Comparison of ENCODE assay signal across 12 cellular contexts in the genomic region with DNA sequence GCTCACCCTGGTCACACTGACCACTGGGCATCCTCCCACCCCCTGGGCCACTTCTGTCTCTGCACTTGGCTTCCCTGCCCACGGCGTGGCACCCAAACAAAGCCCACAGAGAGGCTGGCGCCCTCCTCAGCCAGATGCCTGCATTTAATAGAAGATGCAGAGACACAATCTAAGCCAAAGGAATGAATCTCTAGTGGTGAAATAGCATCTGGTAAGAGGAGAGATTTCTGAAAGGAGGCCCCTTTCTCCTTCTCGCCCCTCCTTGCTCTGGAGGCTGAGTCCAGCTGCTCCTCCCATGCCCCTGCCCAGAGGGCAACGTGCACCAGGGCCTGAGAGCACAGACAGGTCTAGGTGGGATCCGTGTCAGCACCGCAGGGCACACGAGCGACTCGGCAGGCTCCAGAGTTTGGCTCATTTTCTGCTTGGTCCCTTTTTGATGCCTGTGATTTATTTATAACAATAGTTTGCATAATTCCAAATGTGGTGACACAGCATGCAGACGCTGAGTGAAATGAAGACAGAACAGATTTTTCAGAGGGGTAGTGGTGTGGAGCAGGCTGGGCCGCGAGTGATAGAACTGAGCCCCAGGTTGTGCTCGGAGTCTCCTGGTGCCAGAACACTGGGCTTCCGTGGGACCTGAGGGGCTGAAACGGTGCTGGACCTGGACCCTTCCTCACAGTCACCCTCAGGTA.
DNase-seq lines count a peak whose midpoint lies in the region; ATAC-seq lines count a peak whose summit lies in the region.
"Had no signal": no experiment of that assay in that cellular context is flagged by ENCODE, and none has a peak within 500 bp of the region (broad histone marks: within the 10 kb centered on the region; RNA-seq: fewer than 3 reads in every experiment).

No MANE protein-coding gene starts in this region.

- H3K4me3 Mint-ChIP-seq in activated CD4-positive, alpha-beta memory T cell treated with anti-CD3 and anti-CD28 coated beads for 36 hours: no peak overlapping the region
- no peak overlapping the region for H3K4me3 Mint-ChIP-seq in natural killer cell treated with Interleukin-12 subunit alpha and Interleukin-12 subunit beta and Interleukin-15 and Interleukin-18, amount 100 ng/mL, for 72 hours

- no peak overlapping the region for H3K27ac Mint-ChIP-seq in activated CD4-positive, alpha-beta memory T cell treated with anti-CD3 and anti-CD28 coated beads for 36 hours
- no peak overlapping the region for H3K27ac Mint-ChIP-seq in natural killer cell treated with Interleukin-12 subunit alpha and Interleukin-12 subunit beta and Interleukin-15 and Interleukin-18, amount 100 ng/mL, for 72 hours

- DNase-seq in D341Med (ENCODE audit: low spot score) (peak; percentile 46), NCI-H345 treated with DMSO at 0.1 percent for 48 hours (lab: John Stamatoyannopoulos, UW; ENCODE audit: unreplicated experiment) (no peak), ecto neural progenitor cell (ENCODE audit: low spot score) (no peak), NCI-H526 (lab: John Stamatoyannopoulos, UW) (no peak)
- peak; percentile 7 for DNase-seq in activated CD4-positive, alpha-beta memory T cell treated with anti-CD3 and anti-CD28 coated beads for 36 hours
- peak; percentile 32 for DNase-seq in natural killer cell treated with Interleukin-12 subunit alpha and Interleukin-12 subunit beta and Interleukin-15 and Interleukin-18, amount 100 ng/mL, for 72 hours (ENCODE audit: low spot score)
- DNase-seq: activated CD4-positive, alpha-beta T cell treated with anti-CD3 and anti-CD28 coated beads, Interleukin-2, amount 50 U/mL, for 48 hours; MG63; NCI-H510A; occipital lobe had no signal

- POLR2A ChIA-PET in activated CD4-positive, alpha-beta memory T cell treated with anti-CD3 and anti-CD28 coated beads for 36 hours (lab: Charles Lee): no interaction called here

- intact Hi-C loops in activated CD4-positive, alpha-beta memory T cell treated with anti-CD3 and anti-CD28 coated beads for 36 hours (cut with micrococcal nuclease): no loop called here

- H3K27me3 Mint-ChIP-seq in activated CD4-positive, alpha-beta memory T cell treated with anti-CD3 and anti-CD28 coated beads for 36 hours: peaks cover 6% of the 10 kb centered on the region
- peaks cover 1 to 3% of the 10 kb centered on the region in 2 donors for H3K27me3 Mint-ChIP-seq in natural killer cell treated with Interleukin-12 subunit alpha and Interleukin-12 subunit beta and Interleukin-15 and Interleukin-18, amount 100 ng/mL, for 72 hours

- CTCF ChIA-PET in activated CD4-positive, alpha-beta memory T cell treated with anti-CD3 and anti-CD28 coated beads for 36 hours (lab: Charles Lee): no interaction called here

- no peaks in the 10 kb centered on the region for H3K9me3 Mint-ChIP-seq in activated CD4-positive, alpha-beta memory T cell treated with anti-CD3 and anti-CD28 coated beads for 36 hours
- no peaks in the 10 kb centered on the region for H3K9me3 Mint-ChIP-seq in natural killer cell treated with Interleukin-12 subunit alpha and Interleukin-12 subunit beta and Interleukin-15 and Interleukin-18, amount 100 ng/mL, for 72 hours

- H3K36me3 Mint-ChIP-seq in activated CD4-positive, alpha-beta memory T cell treated with anti-CD3 and anti-CD28 coated beads for 36 hours: no peaks in the 10 kb centered on the region
- H3K36me3 Mint-ChIP-seq in natural killer cell treated with Interleukin-12 subunit alpha and Interleukin-12 subunit beta and Interleukin-15 and Interleukin-18, amount 100 ng/mL, for 72 hours: no peaks in the 10 kb centered on the region

- no peaks in the 10 kb centered on the region for H3K4me1 Mint-ChIP-seq in activated CD4-positive, alpha-beta memory T cell treated with anti-CD3 and anti-CD28 coated beads for 36 hours (ENCODE audit: low read depth)
- peaks cover 0 to 8% of the 10 kb centered on the region in 2 donors for H3K4me1 Mint-ChIP-seq in natural killer cell treated with Interleukin-12 subunit alpha and Interleukin-12 subunit beta and Interleukin-15 and Interleukin-18, amount 100 ng/mL, for 72 hours (ENCODE audit: low read depth in 2 of 2)

- peak; percentile 8 for ATAC-seq in GM21381 (IDR thresholded peaks at IDR 0.05; ENCODE audit: unreplicated experiment)
- ATAC-seq in natural killer cell treated with Interleukin-12 subunit alpha and Interleukin-12 subunit beta and Interleukin-15 and Interleukin-18, amount 100 ng/mL, for 72 hours: no peak
- ATAC-seq: left colon had no signal

Comparison
In these comparisons a context has a peak if more than half of its experiments do, and no peak if none do; other contexts are left out.
1. DNase-seq: peak in D341Med (single experiment), activated CD4-positive, alpha-beta memory T cell treated with anti-CD3 and anti-CD28 coated beads for 36 hours (single experiment) and natural killer cell treated with Interleukin-12 subunit alpha and Interleukin-12 subunit beta and Interleukin-15 and Interleukin-18, amount 100 ng/mL, for 72 hours (single experiment); none in NCI-H345 treated with DMSO at 0.1 percent for 48 hours (single experiment), ecto neural progenitor cell (single experiment) and NCI-H526 (0 of 2).